Comparison of ENCODE assay signal across 10 cellular contexts in genomic region chr12:57151741-57152407, GRCh38.
DNase-seq lines count a peak whose midpoint lies in the region; ATAC-seq and TF ChIP-seq lines count a peak whose summit lies in the region.
"Had no signal": no experiment of that assay in that cellular context is flagged by ENCODE, and none has a peak within 500 bp of the region (broad histone marks: within the 10 kb centered on the region; RNA-seq: fewer than 3 reads in every experiment).

No MANE protein-coding gene starts in this region.

- H3K4me3 ChIP-seq in WI38 (ENCODE audit: low read depth, low read length): no peak overlapping the region; the same call in 1 of the 2 replicates
- no peak overlapping the region for H3K4me3 ChIP-seq in fibroblast of pulmonary artery (replicated peaks; ENCODE audit: low read depth, low read length)
- peak overlapping the region; percentile 10 for H3K4me3 ChIP-seq in rectal smooth muscle tissue (ENCODE audit: low read length)

- H3K36me3 ChIP-seq in rectal smooth muscle tissue (ENCODE audit: control insufficient read depth, insufficient read depth, low read length): peaks cover 22% of the 10 kb centered on the region

- no peak for ATAC-seq in HG03378 (IDR thresholded peaks at IDR 0.05; ENCODE audit: unreplicated experiment)

- no peaks in the 10 kb centered on the region for H3K27me3 ChIP-seq in rectal smooth muscle tissue (ENCODE audit: control insufficient read depth, insufficient read depth, low read length)

- in situ Hi-C loops in GM13977 (cut with MboI; ENCODE audit: low pct_unique_long_range_greater_than_20kb, low sequenced_read_pairs, unreplicated experiment): no loop called here

- 0 out of 2 replicates have a peak, but pooled peaks have one; percentile 3 for TF ChIP-seq CTCF in WI38 (IDR thresholded peaks at IDR 0.05; ENCODE audit: low read depth, low read length)
- no peak for TF ChIP-seq CTCF in fibroblast of pulmonary artery (IDR thresholded peaks at IDR 0.05; ENCODE audit: low read length, missing control alignments)
- TF ChIP-seq CTCF in GM13977 (IDR thresholded peaks at IDR 0.05; ENCODE audit: extremely low read depth, insufficient read depth, missing control alignments): no peak

- DNase-seq in COLO829 (ENCODE audit: low spot score) (peak; percentile 19), fibroblast of pulmonary artery (ENCODE audit: low read depth) (peak; percentile 77), activated T-cell treated with anti-CD3 and anti-CD28 coated beads for 4 hours (no peak), GM13977 (ENCODE audit: low spot score) (no peak)
- no peak for DNase-seq in stimulated activated CD4-positive, alpha-beta T cell treated with anti-CD3 and anti-CD28 coated beads, Interleukin-15, amount 100 ng/mL, for 24 hours
- DNase-seq: DND-41, KBM-7 had no signal

- peaks cover 25% of the 10 kb centered on the region for H3K4me1 ChIP-seq in rectal smooth muscle tissue (ENCODE audit: control insufficient read depth, insufficient read depth, low read length)

- H3K27ac ChIP-seq in rectal smooth muscle tissue (ENCODE audit: low read depth, low read length): peak overlapping the region; percentile 74

- no peak overlapping the region for H3K9ac ChIP-seq in rectal smooth muscle tissue (ENCODE audit: low read length)

Comparison
In these comparisons a context has a peak if more than half of its experiments do, and no peak if none do; other contexts are left out.
1. DNase-seq: peak in COLO829 (single experiment) and fibroblast of pulmonary artery (single experiment); none in stimulated activated CD4-positive, alpha-beta T cell treated with anti-CD3 and anti-CD28 coated beads, Interleukin-15, amount 100 ng/mL, for 24 hours (single experiment), activated T-cell treated with anti-CD3 and anti-CD28 coated beads for 4 hours (single experiment) and GM13977 (single experiment).